10 cellular contexts compared by ENCODE assay signal in the genomic region with DNA sequence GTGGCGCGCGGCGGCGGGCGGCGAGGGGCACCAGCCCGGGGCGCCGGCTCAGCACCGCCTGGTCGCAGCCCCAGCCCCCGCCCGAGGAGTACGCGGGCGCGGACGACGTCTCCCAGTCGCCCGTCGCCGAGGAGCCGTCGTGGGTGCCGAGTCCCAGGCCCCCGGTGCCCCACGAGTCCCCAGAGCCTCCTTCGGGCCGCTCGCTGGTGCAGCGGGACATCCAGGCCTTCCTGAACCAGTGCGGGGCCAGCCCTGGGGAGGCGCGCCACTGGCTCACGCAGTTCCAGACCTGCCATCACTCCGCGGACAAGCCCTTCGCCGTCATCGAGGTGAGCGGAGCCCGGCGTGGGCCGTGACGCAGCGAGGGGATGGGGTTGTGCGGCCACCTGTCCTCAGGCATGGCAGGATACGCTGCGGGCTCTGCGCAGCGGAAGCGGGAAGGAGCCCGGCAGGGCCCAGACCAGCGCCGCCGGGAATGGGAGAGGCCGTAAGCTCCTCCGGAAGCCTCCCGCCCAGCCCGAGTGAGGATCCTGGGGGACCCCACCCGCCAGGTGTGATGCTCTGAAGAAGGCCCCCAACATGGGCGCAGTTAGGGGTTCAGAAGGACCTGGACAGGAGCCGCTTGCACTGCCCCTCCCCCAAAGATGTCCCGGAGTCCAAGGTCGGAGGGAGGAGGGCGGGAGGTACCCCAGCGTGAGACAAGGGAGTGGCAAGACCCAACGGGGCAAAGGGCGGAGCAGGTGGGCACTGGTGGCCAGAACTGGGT. TPM values are rescaled to one million over a fixed set of nuclear protein-coding genes. Genes with fewer than 3 reads are reported as not detected.
A peak's percentile ranks its signal among the peaks of the same experiment; 100 is the strongest.
DNase-seq lines count a peak whose midpoint lies in the region; ATAC-seq, FAIRE-seq and TF ChIP-seq lines count a peak whose summit lies in the region.
"Had no signal": no experiment of that assay in that cellular context is flagged by ENCODE, and none has a peak within 500 bp of the region (broad histone marks: within the 10 kb centered on the region; RNA-seq: fewer than 3 reads in every experiment).

No MANE protein-coding gene starts in this region.

- DNase-seq in NCI-H345 (lab: John Stamatoyannopoulos, UW) (peak; percentile 25), NCI-H345 treated with DMSO at 0.1 percent for 48 hours (lab: John Stamatoyannopoulos, UW; ENCODE audit: unreplicated experiment) (no peak), ascending aorta (ENCODE audit: low spot score in 2 of 2) (no peak), D721Med (ENCODE audit: insufficient read length, low spot score) (no peak)
- DNase-seq in stimulated activated naive CD4-positive, alpha-beta T cell (lab: John Stamatoyannopoulos, UW), result peak in 5 of 6 experiments; percentile 8 to 41 (median 25)
- DNase-seq: cortex of kidney had no signal

- intact Hi-C loops in ascending aorta (cut with DNase I), result loop anchor here (5.0 kb wide), 2 partner anchors 37 to 117 kb away; a partner anchor contains a TSS

- FAIRE-seq in D721Med (lab: Jason Lieb, UNC), result no peak

- peak overlapping the region; percentile 51 to 67 for H3K4me3 ChIP-seq in ascending aorta

- H3K27ac ChIP-seq in ascending aorta (no peak overlapping the region), layer of hippocampus (ENCODE audit: low read depth, low read length) (peak overlapping the region; percentile 30)
- H3K27ac ChIP-seq: KMS-11 had no signal

- ATAC-seq in HG02870 (IDR thresholded peaks at IDR 0.05; ENCODE audit: unreplicated experiment) (no peak), HG02759 (IDR thresholded peaks at IDR 0.05; ENCODE audit: unreplicated experiment) (no peak)

- TF ChIP-seq CTCF in ascending aorta (IDR thresholded peaks at IDR 0.05) (no peak), D721Med (IDR thresholded peaks at IDR 0.05; ENCODE audit: insufficient read depth, missing control alignments) (no peak)

- H3K27me3 ChIP-seq in ascending aorta, result no peaks in the 10 kb centered on the region
- peaks cover 23% of the 10 kb centered on the region for H3K27me3 ChIP-seq in layer of hippocampus (ENCODE audit: control insufficient read depth, insufficient read depth, low read length)

- peaks cover 4 to 31% of the 10 kb centered on the region in 2 donors for H3K4me1 ChIP-seq in ascending aorta

- no peaks in the 10 kb centered on the region for H3K36me3 ChIP-seq in ascending aorta

- H3K9me3 ChIP-seq in ascending aorta, result no peaks in the 10 kb centered on the region

RNA-seq across cellular contexts. Expression of a gene that starts 0.5 kb away (rescaled TPM):
- 48.2 TPM for total RNA-seq in ascending aorta

RNA-seq across cellular contexts. Expression of a gene that starts 9.8 kb away (rescaled TPM):
- total RNA-seq in ascending aorta, result 11.0 TPM

RNA-seq across cellular contexts. Expression of a gene that starts 51.2 kb away (rescaled TPM):
- not detected for total RNA-seq in ascending aorta

Comparison
In these comparisons a context has a peak if more than half of its experiments do, and no peak if none do; other contexts are left out.
1. DNase-seq: peak in NCI-H345 (single experiment) and stimulated activated naive CD4-positive, alpha-beta T cell (5 of 6); none in NCI-H345 treated with DMSO at 0.1 percent for 48 hours (single experiment), ascending aorta (0 of 2) and D721Med (single experiment).